ENCODE assay signal across 11 cellular contexts in the genomic region with DNA sequence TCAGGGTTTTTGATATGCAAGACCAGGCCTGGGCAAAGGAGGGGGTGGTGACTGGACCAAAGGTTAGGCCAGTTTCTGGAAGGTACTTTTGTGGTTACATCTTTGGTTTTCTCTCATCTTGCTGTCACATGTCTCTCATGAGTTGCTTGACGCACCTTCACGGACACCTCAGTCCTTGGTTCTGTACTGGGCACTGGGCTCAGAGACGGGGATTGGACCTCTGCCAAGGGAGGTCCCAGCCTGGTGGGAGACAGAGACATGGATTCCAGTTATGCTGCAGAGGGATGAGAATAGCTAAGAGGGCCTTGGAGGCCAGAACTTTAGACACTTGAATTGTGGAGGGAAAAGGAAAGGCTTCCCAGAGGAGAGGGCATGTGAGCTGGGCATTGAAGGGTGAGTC. TPM values are rescaled to one million over a fixed set of nuclear protein-coding genes. Genes with fewer than 3 reads are reported as not detected.
A peak's percentile ranks its signal among the peaks of the same experiment; 100 is the strongest.
DNase-seq lines count a peak whose midpoint lies in the region; FAIRE-seq and TF ChIP-seq lines count a peak whose summit lies in the region.
"Had no signal": no experiment of that assay in that cellular context is flagged by ENCODE, and none has a peak within 500 bp of the region (broad histone marks: within the 10 kb centered on the region; RNA-seq: fewer than 3 reads in every experiment).

No MANE protein-coding gene starts in this region.

- peaks cover 77% of the 10 kb centered on the region for H3K4me1 Mint-ChIP-seq in activated naive CD4-positive, alpha-beta T cell treated with anti-CD3 and anti-CD28 coated beads, Interleukin-2, amount 50 U/mL, for 24 hours
- H3K4me1 Mint-ChIP-seq in activated T-helper 1 cell treated with anti-CD3 and anti-CD28 coated beads, Interleukin-12 subunit alpha, Interleukin-12 subunit beta, Interleukin-2, Interleukin-4 antibody, amounts not matched to agents 30 ng/mL and 10 ng/mL and 1 ng/mL, durations not matched to agents 14 hours and 24 hours and 36 hours (ENCODE audit: low read depth): peaks cover 75% of the 10 kb centered on the region
- H3K4me1 Mint-ChIP-seq in mesothelial cell of epicardium: peaks cover 37% of the 10 kb centered on the region
- H3K4me1 Mint-ChIP-seq in type B pancreatic cell (ENCODE audit: unreplicated experiment): peaks cover 52% of the 10 kb centered on the region

- H3K36me3 Mint-ChIP-seq in activated naive CD4-positive, alpha-beta T cell treated with anti-CD3 and anti-CD28 coated beads, Interleukin-2, amount 50 U/mL, for 24 hours: no peaks in the 10 kb centered on the region
- H3K36me3 Mint-ChIP-seq in activated T-helper 1 cell treated with anti-CD3 and anti-CD28 coated beads, Interleukin-12 subunit alpha, Interleukin-12 subunit beta, Interleukin-2, Interleukin-4 antibody, amounts not matched to agents 30 ng/mL and 10 ng/mL and 1 ng/mL, durations not matched to agents 14 hours and 24 hours and 36 hours (ENCODE audit: low read depth): peaks cover 30% of the 10 kb centered on the region
- H3K36me3 Mint-ChIP-seq in mesothelial cell of epicardium (no peaks in the 10 kb centered on the region), type B pancreatic cell (no peaks in the 10 kb centered on the region)

- peak overlapping the region; percentile 32 for H3K27ac Mint-ChIP-seq in activated naive CD4-positive, alpha-beta T cell treated with anti-CD3 and anti-CD28 coated beads, Interleukin-2, amount 50 U/mL, for 24 hours
- no peak overlapping the region for H3K27ac Mint-ChIP-seq in activated T-helper 1 cell treated with anti-CD3 and anti-CD28 coated beads, Interleukin-12 subunit alpha, Interleukin-12 subunit beta, Interleukin-2, Interleukin-4 antibody, amounts not matched to agents 30 ng/mL and 10 ng/mL and 1 ng/mL, durations not matched to agents 14 hours and 24 hours and 36 hours
- H3K27ac Mint-ChIP-seq in mesothelial cell of epicardium (no peak overlapping the region), type B pancreatic cell (peak overlapping the region; percentile 27)

- intact Hi-C loops in activated T-helper 1 cell treated with anti-CD3 and anti-CD28 coated beads, Interleukin-12 subunit alpha, Interleukin-12 subunit beta, Interleukin-2, Interleukin-4 antibody, amounts not matched to agents 30 ng/mL and 10 ng/mL and 1 ng/mL, durations not matched to agents 14 hours and 24 hours and 36 hours (cut with micrococcal nuclease): no loop called here

- DNase-seq in activated naive CD4-positive, alpha-beta T cell (lab: John Stamatoyannopoulos, UW): no peak
- DNase-seq in activated T-helper 1 cell treated with anti-CD3 and anti-CD28 coated beads, Interleukin-12 subunit alpha, Interleukin-12 subunit beta, Interleukin-2, Interleukin-4 antibody, amounts not matched to agents 30 ng/mL and 10 ng/mL and 1 ng/mL, durations not matched to agents 14 hours and 24 hours and 36 hours (ENCODE audit: low spot score): no peak
- DNase-seq in mesothelial cell of epicardium (ENCODE audit: low spot score in 2 of 2, unreplicated experiment in 2 of 2) (no peak), type B pancreatic cell (ENCODE audit: extremely low spot score, unreplicated experiment) (no peak), NCI-H1092 (lab: John Stamatoyannopoulos, UW) (no peak), NK-92 (lab: John Stamatoyannopoulos, UW; ENCODE audit: unreplicated experiment) (no peak), GM12892 (ENCODE audit: insufficient read length) (no peak)
- DNase-seq: caudate nucleus, KG1, NCI-H2227 treated with DMSO at 0.1 percent for 48 hours had no signal

- no peak for TF ChIP-seq POLR2A in GM12892 (IDR thresholded peaks at IDR 0.05; ENCODE audit: low read depth, low read length)

- H3K9me3 Mint-ChIP-seq in activated naive CD4-positive, alpha-beta T cell treated with anti-CD3 and anti-CD28 coated beads, Interleukin-2, amount 50 U/mL, for 24 hours: no peaks in the 10 kb centered on the region
- no peaks in the 10 kb centered on the region for H3K9me3 Mint-ChIP-seq in activated T-helper 1 cell treated with anti-CD3 and anti-CD28 coated beads, Interleukin-12 subunit alpha, Interleukin-12 subunit beta, Interleukin-2, Interleukin-4 antibody, amounts not matched to agents 30 ng/mL and 10 ng/mL and 1 ng/mL, durations not matched to agents 14 hours and 24 hours and 36 hours
- H3K9me3 Mint-ChIP-seq in mesothelial cell of epicardium (no peaks in the 10 kb centered on the region), type B pancreatic cell (no peaks in the 10 kb centered on the region)

- no peak for TF ChIP-seq CTCF in mesothelial cell of epicardium (IDR thresholded peaks at IDR 0.05; ENCODE audit: unreplicated experiment)
- no peak for TF ChIP-seq CTCF in type B pancreatic cell (conservative IDR thresholded peaks at IDR 0.05)

- no peaks in the 10 kb centered on the region for H3K27me3 Mint-ChIP-seq in activated naive CD4-positive, alpha-beta T cell treated with anti-CD3 and anti-CD28 coated beads, Interleukin-2, amount 50 U/mL, for 24 hours
- no peaks in the 10 kb centered on the region for H3K27me3 Mint-ChIP-seq in activated T-helper 1 cell treated with anti-CD3 and anti-CD28 coated beads, Interleukin-12 subunit alpha, Interleukin-12 subunit beta, Interleukin-2, Interleukin-4 antibody, amounts not matched to agents 30 ng/mL and 10 ng/mL and 1 ng/mL, durations not matched to agents 14 hours and 24 hours and 36 hours (ENCODE audit: insufficient read depth)
- H3K27me3 Mint-ChIP-seq in mesothelial cell of epicardium (ENCODE audit: low read depth): no peaks in the 10 kb centered on the region
- no peaks in the 10 kb centered on the region for H3K27me3 Mint-ChIP-seq in type B pancreatic cell

- no peak for FAIRE-seq in GM12892 (lab: Jason Lieb, UNC)

- peak overlapping the region; percentile 26 for H3K4me3 Mint-ChIP-seq in activated naive CD4-positive, alpha-beta T cell treated with anti-CD3 and anti-CD28 coated beads, Interleukin-2, amount 50 U/mL, for 24 hours
- H3K4me3 Mint-ChIP-seq in activated T-helper 1 cell treated with anti-CD3 and anti-CD28 coated beads, Interleukin-12 subunit alpha, Interleukin-12 subunit beta, Interleukin-2, Interleukin-4 antibody, amounts not matched to agents 30 ng/mL and 10 ng/mL and 1 ng/mL, durations not matched to agents 14 hours and 24 hours and 36 hours: peak overlapping the region; percentile 99
- H3K4me3 Mint-ChIP-seq in mesothelial cell of epicardium: peak overlapping the region; percentile 95
- H3K4me3 Mint-ChIP-seq in type B pancreatic cell: peak overlapping the region; percentile 99

RNA-seq across cellular contexts. Expression of a gene that starts 1.7 kb away (rescaled TPM):
- 11.8 and 14.0 TPM in 2 replicates for total RNA-seq in activated T-helper 1 cell treated with anti-CD3 and anti-CD28 coated beads, Interleukin-12 subunit alpha, Interleukin-12 subunit beta, Interleukin-2, Interleukin-4 antibody, amounts not matched to agents 30 ng/mL and 10 ng/mL and 1 ng/mL, durations not matched to agents 14 hours and 24 hours and 36 hours
- total RNA-seq in mesothelial cell of epicardium (12.3 to 13.4 TPM (median 13.2 TPM) in 3 replicates), type B pancreatic cell (ENCODE audit: low replicate concordance) (8.9 and 9.7 TPM in 2 replicates)
- 2.4 TPM for polyA plus RNA-seq in GM12892 (2012; ENCODE audit: missing spikeins)

RNA-seq across cellular contexts. Expression of a gene that starts 1.9 kb away (rescaled TPM):
- total RNA-seq in activated T-helper 1 cell treated with anti-CD3 and anti-CD28 coated beads, Interleukin-12 subunit alpha, Interleukin-12 subunit beta, Interleukin-2, Interleukin-4 antibody, amounts not matched to agents 30 ng/mL and 10 ng/mL and 1 ng/mL, durations not matched to agents 14 hours and 24 hours and 36 hours: 10.7 and 12.0 TPM in 2 replicates
- total RNA-seq in mesothelial cell of epicardium (5.1 to 7.2 TPM (median 5.2 TPM) in 3 replicates), type B pancreatic cell (ENCODE audit: low replicate concordance) (9.7 and 10.7 TPM in 2 replicates)
- 1.7 TPM for polyA plus RNA-seq in GM12892 (2012; ENCODE audit: missing spikeins)

RNA-seq across cellular contexts. Expression of a gene that starts 50.9 kb away (rescaled TPM):
- total RNA-seq in activated T-helper 1 cell treated with anti-CD3 and anti-CD28 coated beads, Interleukin-12 subunit alpha, Interleukin-12 subunit beta, Interleukin-2, Interleukin-4 antibody, amounts not matched to agents 30 ng/mL and 10 ng/mL and 1 ng/mL, durations not matched to agents 14 hours and 24 hours and 36 hours: 57.9 and 74.2 TPM in 2 replicates
- total RNA-seq in mesothelial cell of epicardium (53.7 to 63.0 TPM (median 61.6 TPM) in 3 replicates), type B pancreatic cell (ENCODE audit: low replicate concordance) (45.2 and 71.8 TPM in 2 replicates)
- polyA plus RNA-seq in GM12892 (2012; ENCODE audit: missing spikeins): 33.8 TPM

Comparison
In these comparisons a context has a peak if more than half of its experiments do, and no peak if none do; other contexts are left out.
1. H3K27ac Mint-ChIP-seq: peak in activated naive CD4-positive, alpha-beta T cell treated with anti-CD3 and anti-CD28 coated beads, Interleukin-2, amount 50 U/mL, for 24 hours (single experiment) and type B pancreatic cell (single experiment); none in activated T-helper 1 cell treated with anti-CD3 and anti-CD28 coated beads, Interleukin-12 subunit alpha, Interleukin-12 subunit beta, Interleukin-2, Interleukin-4 antibody, amounts not matched to agents 30 ng/mL and 10 ng/mL and 1 ng/mL, durations not matched to agents 14 hours and 24 hours and 36 hours (single experiment) and mesothelial cell of epicardium (single experiment).
2. H3K4me3 Mint-ChIP-seq: peak in every context shown above with its lines; median percentile 99 in activated T-helper 1 cell treated with anti-CD3 and anti-CD28 coated beads, Interleukin-12 subunit alpha, Interleukin-12 subunit beta, Interleukin-2, Interleukin-4 antibody, amounts not matched to agents 30 ng/mL and 10 ng/mL and 1 ng/mL, durations not matched to agents 14 hours and 24 hours and 36 hours; 99 in type B pancreatic cell; 95 in mesothelial cell of epicardium; 26 in activated naive CD4-positive, alpha-beta T cell treated with anti-CD3 and anti-CD28 coated beads, Interleukin-2, amount 50 U/mL, for 24 hours.